ENCODE assay signal across 1 cellular context in the genomic region with DNA sequence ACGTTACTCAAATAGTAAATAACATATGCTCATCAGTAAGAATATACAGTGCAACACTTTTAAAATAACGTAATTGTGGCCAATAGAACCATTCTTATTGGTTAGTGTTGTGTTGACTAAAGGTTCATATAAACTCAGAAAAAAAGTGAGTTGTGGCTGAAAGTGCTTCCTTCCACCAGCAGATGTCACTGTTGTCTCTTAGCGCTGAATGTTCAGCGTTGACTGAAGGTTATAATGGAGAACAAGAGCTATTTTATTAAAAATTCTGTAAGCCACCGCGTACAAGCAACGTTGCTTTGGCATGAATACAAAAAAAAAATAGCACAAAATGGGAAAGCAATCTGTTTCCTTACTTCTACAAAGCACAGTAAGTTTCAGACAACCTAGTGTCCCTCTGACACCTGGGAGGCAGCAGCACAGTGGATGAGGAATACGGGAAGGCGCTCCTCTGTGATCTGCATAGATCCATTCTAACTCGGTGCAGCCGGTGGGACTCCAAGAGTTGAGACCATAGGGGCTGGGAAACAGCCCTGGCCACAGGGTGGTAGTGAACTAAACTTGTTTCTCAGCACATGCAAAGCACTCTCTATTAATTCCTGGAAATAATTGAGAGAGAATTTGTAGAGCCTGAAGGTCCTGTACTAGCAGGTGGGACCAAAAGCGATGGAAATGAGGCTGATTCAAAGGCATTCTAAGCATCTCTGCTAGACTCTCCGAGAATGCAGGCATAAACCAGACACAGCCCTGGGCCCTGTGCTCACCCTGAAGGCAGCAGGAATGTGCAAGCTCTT.
TF ChIP-seq lines count a peak whose summit lies in the region.

No MANE protein-coding gene starts in this region.

TF ChIP-seq in H1, 55 proteins besides CTCF, POLR2A, EP300 and RAD21:
- TF ChIP-seq, protein P1, sequence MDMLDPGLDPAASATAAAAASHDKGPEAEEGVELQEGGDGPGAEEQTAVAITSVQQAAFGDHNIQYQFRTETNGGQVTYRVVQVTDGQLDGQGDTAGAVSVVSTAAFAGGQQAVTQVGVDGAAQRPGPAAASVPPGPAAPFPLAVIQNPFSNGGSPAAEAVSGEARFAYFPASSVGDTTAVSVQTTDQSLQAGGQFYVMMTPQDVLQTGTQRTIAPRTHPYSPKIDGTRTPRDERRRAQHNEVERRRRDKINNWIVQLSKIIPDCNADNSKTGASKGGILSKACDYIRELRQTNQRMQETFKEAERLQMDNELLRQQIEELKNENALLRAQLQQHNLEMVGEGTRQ (IDR thresholded peaks at IDR 0.05; ENCODE audit: low read length), result no peak
- TF ChIP-seq ASH2L (IDR thresholded peaks at IDR 0.05; ENCODE audit: low read length), result no peak
- TF ChIP-seq GTF2F1 (IDR thresholded peaks at IDR 0.05; ENCODE audit: borderline replicate concordance, low read depth, low read length), result no peak
- TF ChIP-seq CEBPB (IDR thresholded peaks at IDR 0.05; ENCODE audit: low read depth, low read length), result no peak
- no peak for TF ChIP-seq POLR2AphosphoS5 (IDR thresholded peaks at IDR 0.05; ENCODE audit: low read depth, low read length)
- peak; percentile 65; the same call in 1 of the 2 replicates for TF ChIP-seq TEAD4 (IDR thresholded peaks at IDR 0.05; ENCODE audit: low read depth, low read length)
- TF ChIP-seq JUND (IDR thresholded peaks at IDR 0.05; ENCODE audit: low read length), result no peak
